1 cellular context compared by ENCODE assay signal in genomic region chr1:36386262-36387140, GRCh38.
TF ChIP-seq lines count a peak whose summit lies in the region.

No MANE protein-coding gene starts in this region.

TF ChIP-seq in K562, 482 proteins besides CTCF, POLR2A, EP300 and RAD21 (continued from another document and continues in another):
- TF ChIP-seq RERE (CRISPR knock-in tag; IDR thresholded peaks at IDR 0.05; ENCODE audit: borderline replicate concordance) (no peak), SOX6 (IDR thresholded peaks at IDR 0.05) (peak; percentile 84), POU5F1 (IDR thresholded peaks at IDR 0.05; ENCODE audit: borderline replicate concordance, low read depth, low read length, partially characterized antibody) (no peak), SAFB2 (IDR thresholded peaks at IDR 0.05; ENCODE audit: borderline replicate concordance, low read depth, low read length, severe bottlenecking) (no peak), TAF1 (IDR thresholded peaks at IDR 0.05; ENCODE audit: control insufficient read depth, extremely low read depth, insufficient read depth, low read length, severe bottlenecking) (peak; percentile 88), ZSCAN32 (CRISPR knock-in tag; IDR thresholded peaks at IDR 0.05) (peak; percentile 98), HNRNPH1 (optimal IDR thresholded peaks at IDR 0.05; ENCODE audit: low read depth, low read length) (no peak), TFAM (CRISPR knock-in tag; conservative IDR thresholded peaks at IDR 0.05) (no peak), YY1 (IDR thresholded peaks at IDR 0.05; ENCODE audit: borderline replicate concordance in 1 of 3, control insufficient read depth in 1 of 3, extremely low read depth in 1 of 3, insufficient read depth in 3 of 3, insufficient read length in 1 of 3, insufficient replicate concordance in 2 of 3, low read depth in 1 of 3, low read length in 2 of 3) (peak in 2 of 3 experiments; percentile 52 to 86), MBD1 (CRISPR knock-in tag; IDR thresholded peaks at IDR 0.05) (no peak), RNF2 (IDR thresholded peaks at IDR 0.05) (peak; percentile 98), RFX1 (IDR thresholded peaks at IDR 0.05) (peak; percentile 67), HDAC6 (IDR thresholded peaks at IDR 0.05; ENCODE audit: low read depth, low read length) (no peak), CSDE1 (IDR thresholded peaks at IDR 0.05) (peak in 1 of 2 experiments; percentile 48; a peak in 2 of 4 replicates), ZNF511 (CRISPR knock-in tag; IDR thresholded peaks at IDR 0.05) (peak; percentile 87), RBM22 (IDR thresholded peaks at IDR 0.05; ENCODE audit: low read depth, low read length, poor library complexity, severe bottlenecking) (no peak), HCFC1 (IDR thresholded peaks at IDR 0.05; ENCODE audit: low read depth, low read length) (peak; percentile 57; the same call in 1 of the 2 replicates), LEF1 (IDR thresholded peaks at IDR 0.05) (peak; percentile 86), ZNF12 (CRISPR knock-in tag; IDR thresholded peaks at IDR 0.05) (no peak), PRPF4 (IDR thresholded peaks at IDR 0.05; ENCODE audit: insufficient read depth, low read depth, low read length, poor library complexity, severe bottlenecking) (no peak), CREB3 (tag; conservative IDR thresholded peaks at IDR 0.05; ENCODE audit: low read depth) (peak; percentile 94), ZBTB1 (CRISPR knock-in tag; IDR thresholded peaks at IDR 0.05; ENCODE audit: borderline replicate concordance, low read depth) (no peak), ATF1 (CRISPR knock-in tag; IDR thresholded peaks at IDR 0.05) (no peak), ATF1 (tag; IDR thresholded peaks at IDR 0.05) (peak; percentile 84), RREB1 (CRISPR knock-in tag; IDR thresholded peaks at IDR 0.05) (peak; percentile 91; the same call in 1 of the 2 replicates), HMBOX1 (IDR thresholded peaks at IDR 0.05) (0 out of 2 replicates have a peak, but pooled peaks have one; percentile 35), ZEB2 (IDR thresholded peaks at IDR 0.05) (peak; percentile 72; the same call in 1 of the 2 replicates), CBFB (CRISPR knock-in tag; IDR thresholded peaks at IDR 0.05) (no peak; the same call in 1 of the 2 replicates), THRB (CRISPR knock-in tag; conservative IDR thresholded peaks at IDR 0.05) (peak; percentile 79), ZNF143 (CRISPR knock-in tag; IDR thresholded peaks at IDR 0.05) (0 out of 2 replicates have a peak, but pooled peaks have one; percentile 8), HDAC8 (tag; IDR thresholded peaks at IDR 0.05) (peak; percentile 89), E2F4 (CRISPR knock-in tag; IDR thresholded peaks at IDR 0.05; ENCODE audit: low read depth) (0 out of 2 replicates have a peak, but pooled peaks have one; percentile 49), RBM25 (IDR thresholded peaks at IDR 0.05; ENCODE audit: low read depth, low read length, severe bottlenecking) (no peak), SMAD3 (CRISPR knock-in tag; conservative IDR thresholded peaks at IDR 0.05) (peak; percentile 89)
- TF ChIP-seq, protein P1, sequence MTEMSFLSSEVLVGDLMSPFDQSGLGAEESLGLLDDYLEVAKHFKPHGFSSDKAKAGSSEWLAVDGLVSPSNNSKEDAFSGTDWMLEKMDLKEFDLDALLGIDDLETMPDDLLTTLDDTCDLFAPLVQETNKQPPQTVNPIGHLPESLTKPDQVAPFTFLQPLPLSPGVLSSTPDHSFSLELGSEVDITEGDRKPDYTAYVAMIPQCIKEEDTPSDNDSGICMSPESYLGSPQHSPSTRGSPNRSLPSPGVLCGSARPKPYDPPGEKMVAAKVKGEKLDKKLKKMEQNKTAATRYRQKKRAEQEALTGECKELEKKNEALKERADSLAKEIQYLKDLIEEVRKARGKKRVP (CRISPR knock-in tag; IDR thresholded peaks at IDR 0.05), result peak; percentile 100
- TF ChIP-seq, protein P2, sequence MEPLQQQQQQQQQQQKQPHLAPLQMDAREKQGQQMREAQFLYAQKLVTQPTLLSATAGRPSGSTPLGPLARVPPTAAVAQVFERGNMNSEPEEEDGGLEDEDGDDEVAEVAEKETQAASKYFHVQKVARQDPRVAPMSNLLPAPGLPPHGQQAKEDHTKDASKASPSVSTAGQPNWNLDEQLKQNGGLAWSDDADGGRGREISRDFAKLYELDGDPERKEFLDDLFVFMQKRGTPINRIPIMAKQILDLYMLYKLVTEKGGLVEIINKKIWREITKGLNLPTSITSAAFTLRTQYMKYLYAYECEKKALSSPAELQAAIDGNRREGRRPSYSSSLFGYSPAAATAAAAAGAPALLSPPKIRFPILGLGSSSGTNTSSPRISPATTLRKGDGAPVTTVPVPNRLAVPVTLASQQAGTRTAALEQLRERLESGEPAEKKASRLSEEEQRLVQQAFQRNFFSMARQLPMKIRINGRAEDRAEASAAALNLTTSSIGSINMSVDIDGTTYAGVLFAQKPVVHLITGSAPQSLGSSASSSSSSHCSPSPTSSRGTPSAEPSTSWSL (CRISPR knock-in tag; IDR thresholded peaks at IDR 0.05; ENCODE audit: borderline replicate concordance), result 0 out of 2 replicates have a peak, but pooled peaks have one; percentile 43
